In genomic region chrX:35890699-35891098, GRCh38 we compare ENCODE assay signal across 9 cellular contexts. TPM values are rescaled to one million over a fixed set of nuclear protein-coding genes. Genes with fewer than 3 reads are reported as not detected.
DNase-seq lines count a peak whose midpoint lies in the region; ATAC-seq and TF ChIP-seq lines count a peak whose summit lies in the region.
"Had no signal": no experiment of that assay in that cellular context is flagged by ENCODE, and none has a peak within 500 bp of the region (broad histone marks: within the 10 kb centered on the region; RNA-seq: fewer than 3 reads in every experiment).

No MANE protein-coding gene starts in this region.

- no peaks in the 10 kb centered on the region for H3K27me3 Mint-ChIP-seq in mesothelial cell of epicardium (ENCODE audit: low read depth)

- TF ChIP-seq CTCF in cardiac fibroblast (IDR thresholded peaks at IDR 0.05; ENCODE audit: low read depth, low read length) = no peak
- peak; percentile 32 for TF ChIP-seq CTCF in mesothelial cell of epicardium (IDR thresholded peaks at IDR 0.05; ENCODE audit: unreplicated experiment)
- TF ChIP-seq CTCF in foreskin fibroblast (IDR thresholded peaks at IDR 0.05; ENCODE audit: low read depth, low read length) = no peak

- H3K4me3 ChIP-seq in cardiac fibroblast (replicated peaks in 1 of 2; ENCODE audit: low read depth in 2 of 2, low read length in 2 of 2) = no peak overlapping the region
- H3K4me3 ChIP-seq in foreskin fibroblast (ENCODE audit: low read depth in 1 of 2, low read length in 2 of 2) = no peak overlapping the region
- H3K4me3 ChIP-seq: BLaER1 had no signal

- no peak overlapping the region for H3K27ac Mint-ChIP-seq in mesothelial cell of epicardium

- peaks cover 14% of the 10 kb centered on the region for H3K9me3 Mint-ChIP-seq in mesothelial cell of epicardium

- H3K4me3 Mint-ChIP-seq in mesothelial cell of epicardium = no peak overlapping the region

- H3K36me3 Mint-ChIP-seq in mesothelial cell of epicardium = no peaks in the 10 kb centered on the region

- no peaks in the 10 kb centered on the region for H3K4me1 Mint-ChIP-seq in mesothelial cell of epicardium

- peak; percentile 9 for DNase-seq in activated CD4-positive, alpha-beta T cell treated with anti-CD3 and anti-CD28 coated beads for 48 hours
- DNase-seq in activated CD4-positive, alpha-beta T cell treated with anti-CD3 and anti-CD28 coated beads for 1 hour = no peak
- DNase-seq in HT1080 (ENCODE audit: low read depth) = peak; percentile 53
- peak; percentile 82 for DNase-seq in NCI-H82 (lab: John Stamatoyannopoulos, UW)
- DNase-seq in cardiac fibroblast (ENCODE audit: low read depth in 2 of 2) = peak; percentile 14 to 25
- DNase-seq in mesothelial cell of epicardium (ENCODE audit: low spot score in 2 of 2, unreplicated experiment in 2 of 2) = no peak
- no peak for DNase-seq in foreskin fibroblast

- no peak for ATAC-seq in HG03280 (IDR thresholded peaks at IDR 0.05; ENCODE audit: unreplicated experiment)

RNA-seq across cellular contexts. Expression of gene CFAP47, which starts 28.8 kb away (rescaled TPM):
- total RNA-seq in HT1080 (2014; rRNA removed; shearing (Covaris generic)) = under 0.01 and 0.10 TPM in 2 replicates
- polyA plus RNA-seq in HT1080 (2015; cell fraction: cytosol; rRNA removed) = under 0.01 and 0.06 TPM in 2 replicates
- 0.16 and 0.28 TPM in 2 replicates for polyA plus RNA-seq in HT1080 (2015; cell fraction: nucleus; rRNA removed)
- 0.27 to 0.54 TPM (median 0.34 TPM) in 3 replicates for total RNA-seq in mesothelial cell of epicardium

Comparison
In these comparisons a context has a peak if more than half of its experiments do, and no peak if none do; other contexts are left out.
1. DNase-seq: peak in activated CD4-positive, alpha-beta T cell treated with anti-CD3 and anti-CD28 coated beads for 48 hours (single experiment), HT1080 (single experiment), NCI-H82 (single experiment) and cardiac fibroblast (2 of 2); none in activated CD4-positive, alpha-beta T cell treated with anti-CD3 and anti-CD28 coated beads for 1 hour (single experiment), mesothelial cell of epicardium (0 of 2) and foreskin fibroblast (0 of 2).